Comparison of ENCODE assay signal across 1 cellular context in the genomic region with DNA sequence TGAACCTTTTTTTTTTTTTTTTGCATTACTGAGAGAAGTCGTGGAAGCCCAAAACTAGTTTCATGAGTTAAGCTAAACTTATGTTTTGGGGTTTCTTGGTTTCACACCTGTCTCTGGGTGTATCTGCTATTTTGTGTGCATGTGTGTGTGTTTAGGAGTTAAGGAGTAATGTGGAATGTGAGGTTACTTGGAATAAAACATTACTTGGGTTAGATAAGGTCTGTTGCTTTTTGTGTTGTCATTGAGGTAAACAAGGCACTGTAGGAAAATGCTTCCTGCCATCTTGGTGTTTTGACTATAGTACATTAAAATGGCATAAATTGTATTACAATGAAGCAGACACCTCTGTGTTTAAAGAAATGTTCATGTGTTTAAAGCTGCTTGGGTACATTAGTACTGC.
TF ChIP-seq lines count a peak whose summit lies in the region.

No MANE protein-coding gene starts in this region.

TF ChIP-seq in K562, 482 proteins besides CTCF, POLR2A, EP300 and RAD21 (continued from another document):
- no peak for TF ChIP-seq CHD2 (IDR thresholded peaks at IDR 0.05; ENCODE audit: low read depth, low read length)
- no peak for TF ChIP-seq ZNF3 (CRISPR knock-in tag; IDR thresholded peaks at IDR 0.05)
- no peak for TF ChIP-seq HMGXB4 (CRISPR knock-in tag; IDR thresholded peaks at IDR 0.05)
- 0 out of 4 replicates have a peak, but pooled peaks of 1 of the 2 experiments have one; percentile 23 for TF ChIP-seq HDAC1 (IDR thresholded peaks at IDR 0.05)
- TF ChIP-seq PTTG1 (tag; IDR thresholded peaks at IDR 0.05; ENCODE audit: low read depth) = no peak
- TF ChIP-seq FOXK2 (conservative IDR thresholded peaks at IDR 0.05 in 1 of 2, IDR thresholded peaks at IDR 0.05 in 1 of 2; ENCODE audit: low read depth in 2 of 2) = peak; percentile 53 to 75; a peak in 3 of 4 replicates
- TF ChIP-seq ZNF589 (CRISPR knock-in tag; IDR thresholded peaks at IDR 0.05; ENCODE audit: low read depth) = no peak
- no peak for TF ChIP-seq FOXJ3 (CRISPR knock-in tag; IDR thresholded peaks at IDR 0.05)
- TF ChIP-seq, protein P1, sequence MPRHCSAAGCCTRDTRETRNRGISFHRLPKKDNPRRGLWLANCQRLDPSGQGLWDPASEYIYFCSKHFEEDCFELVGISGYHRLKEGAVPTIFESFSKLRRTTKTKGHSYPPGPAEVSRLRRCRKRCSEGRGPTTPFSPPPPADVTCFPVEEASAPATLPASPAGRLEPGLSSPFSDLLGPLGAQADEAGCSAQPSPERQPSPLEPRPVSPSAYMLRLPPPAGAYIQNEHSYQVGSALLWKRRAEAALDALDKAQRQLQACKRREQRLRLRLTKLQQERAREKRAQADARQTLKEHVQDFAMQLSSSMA (CRISPR knock-in tag; IDR thresholded peaks at IDR 0.05) = no peak
- no peak for TF ChIP-seq PTRF (tag; IDR thresholded peaks at IDR 0.05)
- 0 out of 2 replicates have a peak, but pooled peaks have one; percentile 10 for TF ChIP-seq ZEB2 (IDR thresholded peaks at IDR 0.05)
